In the genomic region with DNA sequence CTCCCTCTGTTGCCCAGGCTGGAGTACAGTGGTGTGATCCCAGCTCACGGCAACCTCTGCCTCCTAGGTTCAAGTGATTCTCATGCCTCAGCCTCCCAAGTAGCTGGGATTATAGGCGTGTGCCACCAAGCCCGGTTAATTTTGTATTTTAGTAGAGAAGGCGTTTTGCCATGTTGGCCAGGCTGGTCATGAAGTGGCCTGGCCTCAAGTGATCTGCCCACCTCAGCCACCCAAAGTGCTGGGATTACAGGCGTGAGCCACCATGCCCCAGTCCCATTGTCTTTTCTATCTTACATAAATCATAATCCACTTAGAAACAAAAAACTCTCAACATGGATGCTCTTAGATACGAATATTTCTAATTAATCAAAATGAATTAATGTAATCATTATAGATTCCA, we compare ENCODE assay signal across 10 cellular contexts. TPM values are rescaled to one million over a fixed set of nuclear protein-coding genes. Genes with fewer than 3 reads are reported as not detected.
A peak's percentile ranks its signal among the peaks of the same experiment; 100 is the strongest.
DNase-seq lines count a peak whose midpoint lies in the region; TF ChIP-seq lines count a peak whose summit lies in the region.
"Not testable (repeated sequence)": the region's sequence is repeated elsewhere in the genome, so short reads cannot be mapped to it uniquely, and the experiment has no call there.
"Had no signal": no experiment of that assay in that cellular context is flagged by ENCODE, and none has a peak within 500 bp of the region (broad histone marks: within the 10 kb centered on the region; RNA-seq: fewer than 3 reads in every experiment).

No MANE protein-coding gene starts in this region.

- H3K4me1 Mint-ChIP-seq in chondrocyte (ENCODE audit: low read depth) (peaks cover 44% of the 10 kb centered on the region), progenitor cell of endocrine pancreas (ENCODE audit: low read depth) (peaks cover 34% of the 10 kb centered on the region)

- not testable (repeated sequence) for H2AFZ ChIP-seq in GM23248; hepatocyte; smooth muscle cell (ENCODE audit: low read depth)

- H3K36me3 Mint-ChIP-seq in chondrocyte (ENCODE audit: low read depth): peaks cover 17% of the 10 kb centered on the region
- H3K36me3 Mint-ChIP-seq in progenitor cell of endocrine pancreas (ENCODE audit: insufficient read depth): peaks cover 27% of the 10 kb centered on the region

- not testable (repeated sequence) for TF ChIP-seq CTCF in chondrocyte (IDR thresholded peaks at IDR 0.05); hepatocyte (IDR thresholded peaks at IDR 0.05; ENCODE audit: poor library complexity); progenitor cell of endocrine pancreas (IDR thresholded peaks at IDR 0.05; ENCODE audit: unreplicated experiment); smooth muscle cell (IDR thresholded peaks at IDR 0.05; ENCODE audit: borderline replicate concordance, insufficient read depth, poor library complexity, severe bottlenecking)

- H3K4me3 ChIP-seq in GM23248: peak overlapping the region; percentile 51; the same call in 1 of the 2 replicates
- peak overlapping the region; percentile 100 for H3K4me3 ChIP-seq in adipocyte (ENCODE audit: low read length)
- H3K4me3 ChIP-seq in hepatocyte; mucosa of rectum (ENCODE audit: low read length in 2 of 2); smooth muscle cell: not testable (repeated sequence)

- not testable (repeated sequence) for H3K4me3 Mint-ChIP-seq in chondrocyte (ENCODE audit: unreplicated experiment); progenitor cell of endocrine pancreas (ENCODE audit: low read depth)

- peaks cover 11% of the 10 kb centered on the region for H3F3A ChIP-seq in GM23248 (ENCODE audit: insufficient read depth)
- not testable (repeated sequence) for H3F3A ChIP-seq in smooth muscle cell (ENCODE audit: low read depth)

- H3K9me3 Mint-ChIP-seq in chondrocyte (ENCODE audit: low read depth); progenitor cell of endocrine pancreas (ENCODE audit: low read depth): not testable (repeated sequence)

- not testable (repeated sequence) for H3K9ac ChIP-seq in GM23248; smooth muscle cell (ENCODE audit: low read depth)
- H3K9ac ChIP-seq in adipocyte (ENCODE audit: low read length) (peak overlapping the region; percentile 39), mucosa of rectum (ENCODE audit: low read depth in 1 of 2, low read length in 2 of 2) (peak overlapping the region in 1 of 2 donors; percentile 38)

- peaks cover 84% of the 10 kb centered on the region for H3K79me2 ChIP-seq in GM23248 (ENCODE audit: insufficient read depth)
- H3K79me2 ChIP-seq in hepatocyte: peaks cover 81% of the 10 kb centered on the region
- H3K79me2 ChIP-seq in smooth muscle cell (ENCODE audit: low read depth): peaks cover 79% of the 10 kb centered on the region

- H3K4me2 ChIP-seq in GM23248 (ENCODE audit: unreplicated experiment) (peak overlapping the region; percentile 77), hepatocyte (peak overlapping the region; percentile 83), smooth muscle cell (peak overlapping the region; percentile 6)

- H3K9me3 ChIP-seq in GM23248 (ENCODE audit: low read depth); adipocyte (ENCODE audit: control insufficient read depth, low read length); hepatocyte (ENCODE audit: low read depth); mucosa of rectum (ENCODE audit: control insufficient read depth in 2 of 2, low read length in 2 of 2); smooth muscle cell (replicated peaks; ENCODE audit: low read depth): not testable (repeated sequence)

- H3K27ac ChIP-seq in GM23248; smooth muscle cell (ENCODE audit: low read depth): not testable (repeated sequence)
- H3K27ac ChIP-seq in hepatocyte: peak overlapping the region; percentile 97
- peak overlapping the region; percentile 54 to 82 for H3K27ac ChIP-seq in mucosa of rectum (ENCODE audit: low read depth in 2 of 2, low read length in 2 of 2)

- not testable (repeated sequence) for H4K20me1 ChIP-seq in GM23248 (ENCODE audit: insufficient read depth)
- H4K20me1 ChIP-seq in hepatocyte (ENCODE audit: insufficient read depth, poor library complexity, severe bottlenecking) (peaks cover 13% of the 10 kb centered on the region), smooth muscle cell (ENCODE audit: low read depth) (peaks cover 72% of the 10 kb centered on the region)

- H3K36me3 ChIP-seq in GM23248 (ENCODE audit: low read depth); hepatocyte (replicated peaks; ENCODE audit: insufficient read depth, low read depth); smooth muscle cell (ENCODE audit: low read depth): not testable (repeated sequence)
- peaks cover 58% of the 10 kb centered on the region for H3K36me3 ChIP-seq in adipocyte (ENCODE audit: control insufficient read depth, insufficient read depth, low read length, severe bottlenecking)
- H3K36me3 ChIP-seq in mucosa of rectum (ENCODE audit: control insufficient read depth in 2 of 2, insufficient read depth in 2 of 2, low read length in 2 of 2): peaks cover 14 to 17% of the 10 kb centered on the region in 2 donors

- not testable (repeated sequence) for H3K9me2 ChIP-seq in GM23248 (ENCODE audit: insufficient read depth); hepatocyte (replicated peaks; ENCODE audit: insufficient read depth)

- in situ Hi-C loops in GM23248 (cut with MboI): not testable (repeated sequence)

- H3K27ac Mint-ChIP-seq in chondrocyte (ENCODE audit: unreplicated experiment): not testable (repeated sequence)
- H3K27ac Mint-ChIP-seq in progenitor cell of endocrine pancreas: peak overlapping the region; percentile 77

- WGBS in GM23248 (ENCODE audit: low coverage in 1 of 2, low lambda C conversion rate in 2 of 2, missing lambda C conversion rate in 2 of 2), 2 experiments: 94 to 97% methylated on average over 6 of the region's 6 CpGs
- 95% methylated on average over 6 of the region's 6 CpGs for WGBS in hepatocyte (ENCODE audit: low lambda C conversion rate, missing lambda C conversion rate)
- 95% methylated on average over 6 of the region's 6 CpGs for WGBS in smooth muscle cell (ENCODE audit: low lambda C conversion rate)

- H3K27me3 ChIP-seq in GM23248 (replicated peaks; ENCODE audit: insufficient read depth); adipocyte (replicated peaks; ENCODE audit: control insufficient read depth, insufficient read depth, low read length); hepatocyte; mucosa of rectum (ENCODE audit: control insufficient read depth in 2 of 2, insufficient read depth in 2 of 2, low read length in 2 of 2); smooth muscle cell (ENCODE audit: low read depth): not testable (repeated sequence)

- H3K4me1 ChIP-seq in GM23248 (ENCODE audit: insufficient read depth) (peaks cover 21% of the 10 kb centered on the region), adipocyte (ENCODE audit: control insufficient read depth, insufficient read depth, low read length) (peaks cover 23% of the 10 kb centered on the region), hepatocyte (ENCODE audit: insufficient read depth) (peaks cover 20% of the 10 kb centered on the region), mucosa of rectum (ENCODE audit: control insufficient read depth in 2 of 2, insufficient read depth in 2 of 2, low read length in 2 of 2) (peaks cover 22 to 26% of the 10 kb centered on the region in 2 donors)
- not testable (repeated sequence) for H3K4me1 ChIP-seq in smooth muscle cell (ENCODE audit: low read depth)

- not testable (repeated sequence) for H3K27me3 Mint-ChIP-seq in chondrocyte (ENCODE audit: low read depth); progenitor cell of endocrine pancreas

- DNase-seq in GM23248; adipocyte (ENCODE audit: low read depth); hepatocyte (ENCODE audit: low spot score); progenitor cell of endocrine pancreas (ENCODE audit: low spot score, unreplicated experiment); smooth muscle cell (lab: John Stamatoyannopoulos, UW; ENCODE audit: unreplicated experiment): not testable (repeated sequence)
- peak; percentile 8 for DNase-seq in chondrocyte (ENCODE audit: low spot score)

RNA-seq across cellular contexts. Expression of a gene that starts 3.8 kb away (rescaled TPM):
- total RNA-seq in GM23248 (2014; rRNA removed; shearing (Covaris generic)): 27.6 and 36.3 TPM in 2 replicates
- polyA plus RNA-seq in GM23248 (2016; fragmentation: Nextera tagmentation; extraction: Ambion mirVana): 17.4 and 20.5 TPM in 2 replicates
- 50.2 to 63.3 TPM (median 52.3 TPM) in 3 replicates for total RNA-seq in chondrocyte
- 89.5 and 93.6 TPM in 2 replicates for total RNA-seq in hepatocyte
- polyA plus RNA-seq in hepatocyte: 35.5 and 36.0 TPM in 2 replicates
- 54.6 and 54.7 TPM in 2 replicates for total RNA-seq in progenitor cell of endocrine pancreas
- total RNA-seq in smooth muscle cell: 35.3 and 46.7 TPM in 2 replicates
- 25.9 and 30.2 TPM in 2 replicates for polyA plus RNA-seq in smooth muscle cell

RNA-seq across cellular contexts. Expression of a gene that starts 3.9 kb away (rescaled TPM):
- total RNA-seq in GM23248 (2014; rRNA removed; shearing (Covaris generic)): 18.2 and 19.5 TPM in 2 replicates
- polyA plus RNA-seq in GM23248 (2016; fragmentation: Nextera tagmentation; extraction: Ambion mirVana): 21.2 and 23.1 TPM in 2 replicates
- 17.1 to 22.2 TPM (median 21.8 TPM) in 3 replicates for total RNA-seq in chondrocyte
- total RNA-seq in hepatocyte: 13.3 and 22.8 TPM in 2 replicates
- 29.4 and 29.9 TPM in 2 replicates for polyA plus RNA-seq in hepatocyte
- 19.8 and 23.9 TPM in 2 replicates for total RNA-seq in progenitor cell of endocrine pancreas
- total RNA-seq in smooth muscle cell: 4.2 and 15.5 TPM in 2 replicates
- 19.2 and 25.6 TPM in 2 replicates for polyA plus RNA-seq in smooth muscle cell

RNA-seq across cellular contexts. Expression of a gene that starts 25.5 kb away (rescaled TPM):
- 0.43 and 1.5 TPM in 2 replicates for total RNA-seq in GM23248 (2014; rRNA removed; shearing (Covaris generic))
- polyA plus RNA-seq in GM23248 (2016; fragmentation: Nextera tagmentation; extraction: Ambion mirVana) (1.9 and 2.0 TPM in 2 replicates), hepatocyte (10.6 and 16.6 TPM in 2 replicates), smooth muscle cell (3.9 and 10.2 TPM in 2 replicates)
- total RNA-seq in chondrocyte (6.3 to 7.1 TPM (median 6.7 TPM) in 3 replicates), hepatocyte (0.88 and 7.8 TPM in 2 replicates), progenitor cell of endocrine pancreas (17.0 and 21.6 TPM in 2 replicates), smooth muscle cell (1.0 and 1.2 TPM in 2 replicates)

RNA-seq across cellular contexts. Expression of a gene that starts 34.3 kb away (rescaled TPM):
- total RNA-seq in GM23248 (2014; rRNA removed; shearing (Covaris generic)): 8.3 and 16.6 TPM in 2 replicates
- 4.3 TPM in 2 replicates for polyA plus RNA-seq in GM23248 (2016; fragmentation: Nextera tagmentation; extraction: Ambion mirVana)
- total RNA-seq in chondrocyte: 6.7 to 19.8 TPM (median 7.5 TPM) in 3 replicates
- 3.0 and 6.1 TPM in 2 replicates for total RNA-seq in hepatocyte
- polyA plus RNA-seq in hepatocyte: 9.7 and 11.0 TPM in 2 replicates
- 24.8 and 29.9 TPM in 2 replicates for total RNA-seq in progenitor cell of endocrine pancreas
- total RNA-seq in smooth muscle cell: 8.4 and 21.8 TPM in 2 replicates
- 4.6 and 8.2 TPM in 2 replicates for polyA plus RNA-seq in smooth muscle cell

RNA-seq across cellular contexts. Expression of a gene that starts 51.9 kb away (rescaled TPM):
- not detected in 2 replicates for total RNA-seq in GM23248 (2014; rRNA removed; shearing (Covaris generic))
- not detected in 2 replicates for polyA plus RNA-seq in GM23248 (2016; fragmentation: Nextera tagmentation; extraction: Ambion mirVana)
- not detected in 3 replicates for total RNA-seq in chondrocyte
- 0.48 and 2.7 TPM in 2 replicates for total RNA-seq in hepatocyte
- polyA plus RNA-seq in hepatocyte: 2.0 and 4.6 TPM in 2 replicates
- 0.05 TPM in 1 of 2 replicates, not detected in the other for total RNA-seq in progenitor cell of endocrine pancreas
- total RNA-seq in smooth muscle cell: 1.6 and 1.9 TPM in 2 replicates
- 0.77 and 2.0 TPM in 2 replicates for polyA plus RNA-seq in smooth muscle cell
- total RNA-seq: CD4-positive, alpha-beta memory T cell; H7 had no signal
- polyA plus RNA-seq: AG04450; CD4-positive, alpha-beta memory T cell had no signal

Comparison
In these comparisons a context has a peak if more than half of its experiments do, and no peak if none do; other contexts are left out.
1. H3K4me2 ChIP-seq: peak in every context shown above with its lines; median percentile 83 in hepatocyte; 77 in GM23248; 6 in smooth muscle cell.